In the genomic region with DNA sequence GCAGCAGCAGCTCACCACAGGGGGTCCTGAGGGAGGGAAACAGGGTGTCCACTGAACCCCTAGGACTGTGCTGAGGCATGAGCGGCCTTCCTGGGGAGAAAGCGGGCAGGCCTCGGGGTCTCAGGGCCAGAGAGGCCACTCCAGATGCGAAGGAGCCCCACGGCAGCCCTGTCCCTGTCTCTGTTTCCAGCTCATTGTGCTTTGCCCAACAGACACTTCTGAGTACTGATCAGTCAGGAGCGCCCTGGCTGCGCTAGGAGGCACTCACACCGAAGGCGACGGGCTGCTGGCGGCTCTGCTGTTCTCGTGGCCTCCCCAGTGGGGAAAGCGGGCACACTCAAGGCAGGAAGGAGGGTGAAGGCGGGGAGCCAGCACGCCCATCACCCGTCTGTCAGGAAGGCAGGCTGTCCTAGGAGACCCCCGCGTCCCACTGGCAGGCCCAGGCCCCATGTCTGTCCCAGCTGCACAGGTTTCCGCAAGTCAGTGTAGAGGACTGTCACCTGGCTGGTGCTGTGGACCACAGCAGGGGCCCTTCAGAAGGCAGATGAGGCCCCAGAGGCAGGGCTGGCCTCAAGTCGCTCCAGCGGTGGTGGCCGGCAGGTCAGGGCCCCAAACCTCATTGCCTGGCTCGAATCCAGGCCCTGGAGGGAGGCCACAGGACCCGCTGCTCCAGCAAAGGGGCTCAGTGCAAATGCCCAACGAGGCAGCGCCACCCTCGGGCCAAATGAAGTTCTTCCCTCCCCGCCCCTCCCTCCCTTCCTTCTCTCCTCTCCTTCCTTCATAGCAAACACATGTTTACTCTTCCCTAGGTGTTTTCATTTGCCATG, we compare ENCODE assay signal across 1 cellular context.
TF ChIP-seq lines count a peak whose summit lies in the region.

No MANE protein-coding gene starts in this region.

TF ChIP-seq in WTC11, 78 proteins besides CTCF, POLR2A, EP300 and RAD21 (continued from another document):
- TF ChIP-seq, protein P1, sequence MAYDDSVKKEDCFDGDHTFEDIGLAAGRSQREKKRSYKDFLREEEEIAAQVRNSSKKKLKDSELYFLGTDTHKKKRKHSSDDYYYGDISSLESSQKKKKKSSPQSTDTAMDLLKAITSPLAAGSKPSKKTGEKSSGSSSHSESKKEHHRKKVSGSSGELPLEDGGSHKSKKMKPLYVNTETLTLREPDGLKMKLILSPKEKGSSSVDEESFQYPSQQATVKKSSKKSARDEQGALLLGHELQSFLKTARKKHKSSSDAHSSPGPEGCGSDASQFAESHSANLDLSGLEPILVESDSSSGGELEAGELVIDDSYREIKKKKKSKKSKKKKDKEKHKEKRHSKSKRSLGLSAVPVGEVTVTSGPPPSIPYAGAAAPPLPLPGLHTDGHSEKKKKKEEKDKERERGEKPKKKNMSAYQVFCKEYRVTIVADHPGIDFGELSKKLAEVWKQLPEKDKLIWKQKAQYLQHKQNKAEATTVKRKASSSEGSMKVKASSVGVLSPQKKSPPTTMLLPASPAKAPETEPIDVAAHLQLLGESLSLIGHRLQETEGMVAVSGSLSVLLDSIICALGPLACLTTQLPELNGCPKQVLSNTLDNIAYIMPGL (CRISPR knock-in tag; IDR thresholded peaks at IDR 0.05) = peak; percentile 46; the same call in 1 of the 2 replicates
